In genomic region chr22:32474635-32475427, GRCh38 we compare ENCODE assay signal across 8 cellular contexts. TPM values are rescaled to one million over a fixed set of nuclear protein-coding genes. Genes with fewer than 3 reads are reported as not detected.
DNase-seq lines count a peak whose midpoint lies in the region; ATAC-seq and TF ChIP-seq lines count a peak whose summit lies in the region.

FBXO7 (plus strand) TSS chr22:32474811; CDS start chr22:32475003, 192 bp downstream.

- intact Hi-C loops in Panc1 (cut with micrococcal nuclease; ENCODE audit: unreplicated experiment): loop anchor here (2.0 to 5.0 kb wide), 2 partner anchors 62 to 268 kb away; partner anchors contain the start of genes RFPL2 and RTCB

- peak within 1 kb of the TSS; percentile 94 for H3K4me3 Mint-ChIP-seq in activated T-cell treated with anti-CD3 and anti-CD28 coated beads, Interleukin-2, amount 50 U/mL, for 4 hours

- peak; percentile 35 for TF ChIP-seq CTCF in Panc1 (IDR thresholded peaks at IDR 0.05)

- H3K27me3 Mint-ChIP-seq in activated T-cell treated with anti-CD3 and anti-CD28 coated beads, Interleukin-2, amount 50 U/mL, for 4 hours (ENCODE audit: low read depth): no peaks in the 10 kb centered on the region

- CTCF ChIA-PET in Panc1 (lab: Charles Lee): interaction anchor here (0.9 kb wide), 1 partner anchor 61 kb away, joined by 4 read pairs; no protein-coding TSS in a partner anchor

- no peaks in the 10 kb centered on the region for H3K9me3 ChIP-seq in Panc1 (ENCODE audit: control insufficient read depth, insufficient read depth, low read depth, low read length)
- H3K9me3 ChIP-seq in muscle layer of colon (ENCODE audit: low read length): no peaks in the 10 kb centered on the region

- peak within 1 kb of the TSS; percentile 90 for H3K4me3 ChIP-seq in Jurkat, Clone E6-1 (ENCODE audit: low read length)
- H3K4me3 ChIP-seq in Panc1 (ENCODE audit: low read depth in 2 of 2, low read length in 2 of 2) (peak within 1 kb of the TSS; percentile 78 to 86), muscle layer of colon (ENCODE audit: low read depth in 1 of 2, low read length in 2 of 2) (peak within 1 kb of the TSS; percentile 88 to 93)

- H3K27ac ChIP-seq in Panc1 (ENCODE audit: low read length) (peak within 1 kb of the TSS; percentile 86), muscle layer of colon (ENCODE audit: low read depth, low read length) (peak within 1 kb of the TSS; percentile 99)

- H3K36me3 ChIP-seq in Panc1 (ENCODE audit: control insufficient read depth, insufficient read depth, low read length) (peaks cover 8% of the 10 kb centered on the region; the same call in 1 of the 2 replicates), muscle layer of colon (ENCODE audit: insufficient read depth, low read length) (no peaks in the 10 kb centered on the region)

- in situ Hi-C loops in Panc1 (cut with HindIII; ENCODE audit: low pct_unique_long_range_greater_than_20kb, low sequenced_read_pairs): no loop called here

- H3K4me1 ChIP-seq in Panc1 (ENCODE audit: control insufficient read depth, insufficient read depth, low read length): peaks cover 10% of the 10 kb centered on the region
- peaks cover 37% of the 10 kb centered on the region for H3K4me1 ChIP-seq in muscle layer of colon (ENCODE audit: insufficient read depth, low read length)

- no peaks in the 10 kb centered on the region for H3K9me3 Mint-ChIP-seq in activated T-cell treated with anti-CD3 and anti-CD28 coated beads, Interleukin-2, amount 50 U/mL, for 4 hours

- no TSS peak for BruUV-seq in Panc1 (replicated peaks; lab: Mats Ljungman, UMichigan)

- peak within 1 kb of the TSS; percentile 95 for H3K9ac ChIP-seq in muscle layer of colon (ENCODE audit: low read length)

- peaks cover 6% of the 10 kb centered on the region for H3K36me3 Mint-ChIP-seq in activated T-cell treated with anti-CD3 and anti-CD28 coated beads, Interleukin-2, amount 50 U/mL, for 4 hours (ENCODE audit: insufficient read depth)

- POLR2A ChIA-PET in Panc1 (lab: Charles Lee): interaction anchor here (0.5 to 0.7 kb wide), 4 partner anchors 339 to 917 kb away, joined by 3 to 5 read pairs (median 4); no protein-coding TSS in a partner anchor

- H3K27me3 ChIP-seq in Panc1 (ENCODE audit: control insufficient read depth, insufficient read depth, low read length) (no peaks in the 10 kb centered on the region), muscle layer of colon (ENCODE audit: control insufficient read depth in 1 of 2, insufficient read depth in 2 of 2, low read length in 2 of 2) (no peaks in the 10 kb centered on the region)

- H3K4me1 Mint-ChIP-seq in activated T-cell treated with anti-CD3 and anti-CD28 coated beads, Interleukin-2, amount 50 U/mL, for 4 hours (ENCODE audit: low read depth): peaks cover 24% of the 10 kb centered on the region

- DNase-seq in DMS114 treated with DMSO at 0.1 percent for 48 hours (lab: John Stamatoyannopoulos, UW; ENCODE audit: unreplicated experiment): peak; percentile 79
- peak; percentile 76 for DNase-seq in Jurkat, Clone E6-1 (ENCODE audit: low read depth, low spot score)
- no peak for DNase-seq in Panc1 (ENCODE audit: low read depth, low spot score)
- DNase-seq in activated T-cell treated with anti-CD3 and anti-CD28 coated beads, Interleukin-2, amount 50 U/mL, for 4 hours: peak; percentile 78
- DNase-seq in stimulated activated CD8-positive, alpha-beta memory T cell treated with anti-CD3 and anti-CD28 coated beads, Interleukin-7, amount 100 ng/mL, for 24 hours (ENCODE audit: low read depth): peak; percentile 68

- ATAC-seq in GM21529 (IDR thresholded peaks at IDR 0.05; ENCODE audit: unreplicated experiment): peak; percentile 70
- peak; percentile 91 for ATAC-seq in Panc1
- ATAC-seq in activated T-cell treated with anti-CD3 and anti-CD28 coated beads, Interleukin-2, amount 50 U/mL, for 4 hours: peak; percentile 89 to 90
- peak; percentile 93 for ATAC-seq in esophagus mucosa

RNA-seq across cellular contexts. Expression of gene FBXO7, which starts in this region (rescaled TPM):
- polyA plus RNA-seq in Jurkat, Clone E6-1 (2012; ENCODE audit: insufficient read depth, insufficient read length): 106 TPM
- 67.8 TPM for total RNA-seq in Panc1 (2021; ENCODE audit: unreplicated experiment)
- 52.4 TPM for polyA plus RNA-seq in Panc1 (2012; ENCODE audit: insufficient read length)
- total RNA-seq in activated T-cell treated with anti-CD3 and anti-CD28 coated beads, Interleukin-2, amount 50 U/mL, for 4 hours: 10 to 100 TPM; 69.4 to 78.2 (median 77.4) TPM
- 41.6 TPM for total RNA-seq in esophagus mucosa
